Comparison of ENCODE assay signal across 1 cellular context in the genomic region with DNA sequence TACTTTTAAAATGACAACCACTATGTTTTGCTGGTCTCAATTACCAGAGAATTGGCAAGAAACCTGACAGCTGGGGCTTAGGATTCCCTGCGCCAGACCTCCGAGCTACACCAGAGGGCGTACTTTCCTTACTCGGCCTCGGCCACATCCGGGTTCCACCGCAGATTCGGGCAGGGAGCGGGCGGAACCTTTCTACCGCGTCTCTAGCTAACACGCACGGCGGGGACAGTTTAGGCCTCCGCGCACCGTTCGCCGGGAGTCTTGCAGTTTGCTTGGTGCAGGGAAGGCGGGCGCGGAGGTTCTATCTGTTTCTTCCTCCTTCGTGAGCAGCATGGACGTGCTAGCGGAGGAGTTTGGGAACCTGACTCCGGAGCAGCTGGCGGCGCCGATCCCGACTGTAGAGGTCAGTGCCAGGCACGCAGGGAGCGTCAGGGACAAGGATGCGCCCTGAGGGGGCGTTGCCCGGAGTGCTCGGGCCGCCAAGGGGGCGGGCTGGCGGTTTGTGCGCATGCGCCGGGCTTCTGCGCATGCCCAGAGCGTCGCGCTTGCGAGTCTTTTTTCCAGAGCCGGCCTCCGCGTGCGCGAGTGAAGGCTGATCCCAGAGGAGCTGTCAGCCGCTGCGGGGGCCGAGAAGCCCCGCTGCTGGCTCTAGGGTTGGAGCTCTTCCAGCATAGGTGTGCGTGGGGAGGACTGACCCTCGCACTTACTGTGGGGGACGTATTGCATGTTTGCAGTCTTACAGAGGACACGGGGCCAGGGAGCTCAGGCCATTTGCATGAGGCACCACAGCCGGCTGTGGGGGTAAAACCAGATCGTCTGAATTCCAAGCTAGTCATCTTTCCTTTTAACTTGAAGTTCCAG.
TF ChIP-seq lines count a peak whose summit lies in the region.

A gene (plus strand): TSS at position 200 of the 861 bp plus-strand sequence. CDS start 132 bp downstream, at position 332.

TF ChIP-seq in H1, 55 proteins besides CTCF, POLR2A, EP300 and RAD21 (continued from another document):
- TF ChIP-seq, protein P1, sequence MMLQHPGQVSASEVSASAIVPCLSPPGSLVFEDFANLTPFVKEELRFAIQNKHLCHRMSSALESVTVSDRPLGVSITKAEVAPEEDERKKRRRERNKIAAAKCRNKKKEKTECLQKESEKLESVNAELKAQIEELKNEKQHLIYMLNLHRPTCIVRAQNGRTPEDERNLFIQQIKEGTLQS (IDR thresholded peaks at IDR 0.05; ENCODE audit: insufficient read depth, low read depth, low read length), result no peak
TF ChIP-seq in H1: peak in this region for 24.
